In genomic region chr19:45607071-45608029, GRCh38 we compare ENCODE assay signal across 8 cellular contexts. TPM values are rescaled to one million over a fixed set of nuclear protein-coding genes. Genes with fewer than 3 reads are reported as not detected.
DNase-seq lines count a peak whose midpoint lies in the region; ATAC-seq and TF ChIP-seq lines count a peak whose summit lies in the region.

No MANE protein-coding gene starts in this region.

- H4K20me1 ChIP-seq in DOHH2 (ENCODE audit: control insufficient read depth, insufficient read depth, low read depth, low read length) (no peaks in the 10 kb centered on the region), mammary epithelial cell (ENCODE audit: insufficient read depth, low read length) (no peaks in the 10 kb centered on the region)

- TF ChIP-seq POLR2A in sigmoid colon (IDR thresholded peaks at IDR 0.05), result no peak

- H3K4me1 ChIP-seq in DOHH2 (ENCODE audit: control insufficient read depth, low read length) (peaks cover 9% of the 10 kb centered on the region), mammary epithelial cell (ENCODE audit: insufficient read depth, low read length) (peaks cover 6% of the 10 kb centered on the region), sigmoid colon (peaks cover 0 to 10% (median 9%) of the 10 kb centered on the region in 4 donors)

- no peaks in the 10 kb centered on the region for H3F3A ChIP-seq in DOHH2 (ENCODE audit: control insufficient read depth, insufficient read depth)

- no peak for TF ChIP-seq EP300 in sigmoid colon (IDR thresholded peaks at IDR 0.05)

- peaks cover 4% of the 10 kb centered on the region for H3K36me3 ChIP-seq in DOHH2 (ENCODE audit: control insufficient read depth, low read length)
- H3K36me3 ChIP-seq in mammary epithelial cell (ENCODE audit: insufficient read depth, low read length), result peaks cover 3% of the 10 kb centered on the region
- peaks cover 0 to 25% (median 0%) of the 10 kb centered on the region in 4 donors for H3K36me3 ChIP-seq in sigmoid colon

- no peak for ATAC-seq in HG02623 (IDR thresholded peaks at IDR 0.05; ENCODE audit: unreplicated experiment)

- intact Hi-C loops in mammary epithelial cell (cut with micrococcal nuclease), result loop anchor here (1.0 kb wide), 2 partner anchors 35 to 74 kb away; no protein-coding TSS in a partner anchor
- intact Hi-C loops in sigmoid colon (cut with DNase I), result loop anchor here (1.0 kb wide), 1 partner anchor 36 kb away; no protein-coding TSS in a partner anchor

- peak overlapping the region; percentile 82 for H2AFZ ChIP-seq in mammary epithelial cell (ENCODE audit: low read depth, low read length)

- CTCF ChIA-PET in mammary epithelial cell (lab: Charles Lee; ENCODE audit: low non-redundant PET), result interaction anchor here (1.1 kb wide), 1 partner anchor 34 kb away, joined by 4 read pairs; no protein-coding TSS in a partner anchor

- no peaks in the 10 kb centered on the region for H3K9me3 ChIP-seq in DOHH2 (ENCODE audit: control insufficient read depth, insufficient read depth, low read length)
- no peaks in the 10 kb centered on the region for H3K9me3 ChIP-seq in mammary epithelial cell (replicated peaks; ENCODE audit: insufficient read depth, low read length)
- H3K9me3 ChIP-seq in iPS-18c (ENCODE audit: control insufficient read depth, insufficient read depth, low read length), result no peaks in the 10 kb centered on the region
- H3K9me3 ChIP-seq in sigmoid colon, result no peaks in the 10 kb centered on the region

- H3K79me2 ChIP-seq in DOHH2 (ENCODE audit: control insufficient read depth, low read length) (no peaks in the 10 kb centered on the region), mammary epithelial cell (ENCODE audit: insufficient read depth, low read length) (no peaks in the 10 kb centered on the region)

- H3K9ac ChIP-seq in mammary epithelial cell (ENCODE audit: insufficient read depth, low read length), result no peak overlapping the region

- H3K4me3 ChIP-seq in DOHH2 (ENCODE audit: low read length) (peak overlapping the region; percentile 19), mammary epithelial cell (replicated peaks in 1 of 3; ENCODE audit: insufficient read depth in 1 of 3, low read depth in 2 of 3, low read length in 3 of 3) (peak overlapping the region in 1 of 3 experiments; percentile 28), iPS-18c (ENCODE audit: insufficient read depth, low read depth, low read length) (peak overlapping the region; percentile 55), sigmoid colon (peak overlapping the region in 3 of 4 donors; percentile 20 to 32 (median 29))

- in situ Hi-C loops in mammary epithelial cell (cut with MboI; ENCODE audit: low sequenced_read_pairs in 2 of 2), result no loop called here

- DNase-seq in LoVo (ENCODE audit: low spot score) (peak; percentile 74), T-helper 9 cell (peak; percentile 33), mammary epithelial cell (peak; percentile 48), sigmoid colon (peak; percentile 87), mesenteric fat pad (ENCODE audit: low spot score) (no peak)

- BruUV-seq in mammary epithelial cell (replicated peaks; lab: Mats Ljungman, UMichigan), result no TSS peak

- WGBS in mammary epithelial cell (ENCODE audit: low coverage, missing lambda C conversion rate), result 22% methylated on average over 17 of the region's 28 CpGs
- 12 to 17% methylated on average over 28 of the region's 28 CpGs for WGBS in sigmoid colon, 2 donors

- H3K27me3 ChIP-seq in DOHH2 (ENCODE audit: control insufficient read depth, low read length) (peaks cover 3% of the 10 kb centered on the region), mammary epithelial cell (ENCODE audit: insufficient read depth, low read length) (no peaks in the 10 kb centered on the region), sigmoid colon (peaks cover 3 to 25% (median 14%) of the 10 kb centered on the region in 3 donors)

- H3K9me2 ChIP-seq in DOHH2 (replicated peaks; ENCODE audit: control insufficient read depth, low read length), result no peaks in the 10 kb centered on the region

- H3K4me2 ChIP-seq in DOHH2 (ENCODE audit: low read length), result peak overlapping the region; percentile 48
- H3K4me2 ChIP-seq in mammary epithelial cell (ENCODE audit: insufficient read depth, low read depth, low read length), result peak overlapping the region; percentile 63

- peak; percentile 97 for TF ChIP-seq CTCF in DOHH2 (IDR thresholded peaks at IDR 0.05; ENCODE audit: low read depth, low read length, poor library complexity, severe bottlenecking)
- peak; percentile 71 to 94 for TF ChIP-seq CTCF in mammary epithelial cell (conservative IDR thresholded peaks at IDR 0.05 in 1 of 2, IDR thresholded peaks at IDR 0.05 in 1 of 2; ENCODE audit: extremely low read depth in 1 of 2, insufficient read depth in 1 of 2, low read depth in 1 of 2, low read length in 2 of 2)
- TF ChIP-seq CTCF in sigmoid colon (IDR thresholded peaks at IDR 0.05), result peak; percentile 72 to 90 (median 88)

- dilution Hi-C loops in mammary epithelial cell (cut with HindIII; ENCODE audit: low sequenced_read_pairs), result no loop called here

- H3K27ac ChIP-seq in DOHH2 (ENCODE audit: low read depth, low read length), result no peak overlapping the region
- no peak overlapping the region for H3K27ac ChIP-seq in mammary epithelial cell (ENCODE audit: insufficient read depth, low read depth, low read length)
- peak overlapping the region in 1 of 4 donors; percentile 41 for H3K27ac ChIP-seq in sigmoid colon

RNA-seq across cellular contexts. Expression of gene GPR4, which starts 5.3 kb away (rescaled TPM):
- not detected for total RNA-seq in mammary epithelial cell
- polyA plus RNA-seq in mammary epithelial cell, result 0.02 TPM
- polyA minus RNA-seq in mammary epithelial cell, result not detected
- total RNA-seq in sigmoid colon, result 1 to 10 TPM in 1 of 4 donors, under 1 TPM in 3; 0.55 to 1.9 (median 0.85) TPM
- polyA plus RNA-seq in sigmoid colon, result 1 to 10 TPM in 2 of 3 donors, under 1 TPM in 1; 0.46 to 1.8 (median 1.8) TPM
- 32.7 TPM for total RNA-seq in mesenteric fat pad

RNA-seq across cellular contexts. Expression of gene OPA3, which starts 22.7 kb away (rescaled TPM):
- total RNA-seq in mammary epithelial cell, result 10 to 100 TPM; 13.7 to 17.4 TPM
- polyA plus RNA-seq in mammary epithelial cell, result 20.3 TPM
- 22.0 TPM for polyA minus RNA-seq in mammary epithelial cell
- total RNA-seq in sigmoid colon, result 1 to 10 TPM; 5.4 to 9.9 (median 8.1) TPM
- 10 to 100 TPM in 1 of 3 donors, 1 to 10 TPM in 2; 3.0 to 11.3 (median 4.4) TPM for polyA plus RNA-seq in sigmoid colon
- total RNA-seq in mesenteric fat pad, result 12.5 TPM

RNA-seq across cellular contexts. Expression of gene EML2, which starts 31.8 kb away (rescaled TPM):
- total RNA-seq in mammary epithelial cell (10 to 100 TPM; 55.8 to 98.2 TPM), sigmoid colon (10 to 100 TPM; 10.4 to 34.6 (median 14.7) TPM), mesenteric fat pad (33.6 TPM)
- polyA plus RNA-seq in mammary epithelial cell (35.4 TPM), sigmoid colon (10 to 100 TPM; 40.2 to 75.6 (median 40.5) TPM)
- 63.1 TPM for polyA minus RNA-seq in mammary epithelial cell

Comparison
In these comparisons a context has a peak if more than half of its experiments do, and no peak if none do; other contexts are left out.
1. RNA of gene GPR4, which starts 5.3 kb away (total RNA-seq): 32.7 TPM in mesenteric fat pad (single experiment); 0.55 to 1.9 TPM in sigmoid colon and not detected in mammary epithelial cell; every median in the first group is over 10 times any median in the second.
2. Peak in every context shown above with its lines, with median percentiles within 50 percentile points of each other: CTCF ChIP-seq.